18 cellular contexts compared by ENCODE assay signal in the genomic region with DNA sequence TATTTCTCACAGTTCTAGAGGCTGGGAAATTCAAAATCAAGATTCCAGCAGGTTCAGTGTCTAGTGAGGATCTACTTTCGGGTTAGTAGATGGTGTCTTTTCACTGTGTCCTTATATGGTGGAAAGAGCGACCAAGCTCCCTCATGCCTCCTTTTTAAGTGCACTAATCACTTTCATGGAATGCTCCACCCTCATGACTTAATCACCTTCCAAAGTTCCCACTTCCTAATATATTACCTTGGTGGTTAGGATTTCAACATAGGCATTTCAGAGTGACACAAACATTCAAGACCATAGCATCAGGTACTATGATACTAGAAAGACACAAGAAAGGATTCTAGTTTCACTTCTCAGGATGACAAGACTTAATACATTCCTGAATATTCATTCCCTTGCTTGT.
DNase-seq lines count a peak whose midpoint lies in the region; ATAC-seq, FAIRE-seq and TF ChIP-seq lines count a peak whose summit lies in the region.
"Had no signal": no experiment of that assay in that cellular context is flagged by ENCODE, and none has a peak within 500 bp of the region (broad histone marks: within the 10 kb centered on the region; RNA-seq: fewer than 3 reads in every experiment).

No MANE protein-coding gene starts in this region.

- no peaks in the 10 kb centered on the region for H3K36me3 ChIP-seq in keratinocyte (ENCODE audit: control insufficient read depth in 2 of 2, extremely low read depth in 1 of 2, insufficient read depth in 2 of 2, low read length in 2 of 2)
- H3K36me3 ChIP-seq in right atrium auricular region: no peaks in the 10 kb centered on the region
- H3K36me3 ChIP-seq: HAP-1, Peyer's patch had no signal

- H3K9me1 ChIP-seq in keratinocyte (ENCODE audit: control insufficient read depth, extremely low read depth, insufficient read depth, low read length): no peaks in the 10 kb centered on the region

- H3K4me1 ChIP-seq in keratinocyte (ENCODE audit: control insufficient read depth, extremely low read depth, insufficient read depth, low read length): peaks cover 9% of the 10 kb centered on the region
- no peaks in the 10 kb centered on the region for H3K4me1 ChIP-seq in right atrium auricular region
- H3K4me1 ChIP-seq: Peyer's patch had no signal

- H3K27ac ChIP-seq in keratinocyte (ENCODE audit: control insufficient read depth, insufficient read depth, low read length): no peak overlapping the region
- no peak overlapping the region for H3K27ac ChIP-seq in right atrium auricular region
- H3K27ac ChIP-seq: HL-60, Peyer's patch had no signal

- peak; percentile 26 for FAIRE-seq in keratinocyte (lab: Jason Lieb, UNC)
- FAIRE-seq: GM19239 had no signal

- dilution Hi-C loops in keratinocyte (cut with MboI; ENCODE audit: extremely low pct_ligation_motif_present, low sequenced_read_pairs): no loop called here

- H3K79me2 ChIP-seq in keratinocyte (ENCODE audit: control insufficient read depth, insufficient read depth, low read length): no peaks in the 10 kb centered on the region

- no peak for ATAC-seq in GM21717 (IDR thresholded peaks at IDR 0.05; ENCODE audit: unreplicated experiment)
- ATAC-seq: SK-N-SH treated with all-trans-retinoic acid at 6 μM for 48 hours had no signal

- TF ChIP-seq CTCF in keratinocyte (optimal IDR thresholded peaks at IDR 0.05 in 1 of 3, IDR thresholded peaks at IDR 0.05 in 1 of 3, conservative IDR thresholded peaks at IDR 0.05 in 1 of 3; ENCODE audit: extremely low read depth in 1 of 3, insufficient read depth in 2 of 3, low read length in 3 of 3) (no peak), right atrium auricular region (IDR thresholded peaks at IDR 0.05) (no peak)

- no peak overlapping the region for H2AFZ ChIP-seq in keratinocyte (ENCODE audit: control insufficient read depth, low read length)

- no peaks in the 10 kb centered on the region for H3K27me3 ChIP-seq in keratinocyte (ENCODE audit: control insufficient read depth, extremely low read depth, insufficient read depth, low read length)
- H3K27me3 ChIP-seq in right atrium auricular region: no peaks in the 10 kb centered on the region
- H3K27me3 ChIP-seq: Peyer's patch had no signal

- H3K9ac ChIP-seq in keratinocyte (ENCODE audit: control insufficient read depth, extremely low read depth, insufficient read depth, low read length): no peak overlapping the region

- peaks cover 13% of the 10 kb centered on the region for H3K9me3 ChIP-seq in keratinocyte (ENCODE audit: control insufficient read depth, low read depth, low read length)
- H3K9me3 ChIP-seq in right atrium auricular region: peaks cover 0 to 11% of the 10 kb centered on the region in 2 donors

- no peaks in the 10 kb centered on the region for H4K20me1 ChIP-seq in keratinocyte (ENCODE audit: control insufficient read depth, extremely low read depth, insufficient read depth, low read length)

- DNase-seq in HT1080 (ENCODE audit: low read depth): peak; percentile 32
- DNase-seq in SW480 (ENCODE audit: low spot score): peak; percentile 88
- DNase-seq in keratinocyte (ENCODE audit: low read depth, low spot score): peak; percentile 60
- DNase-seq in NCI-H1417 treated with DMSO at 0.1 percent for 48 hours (lab: John Stamatoyannopoulos, UW): no peak
- DNase-seq in right atrium auricular region (ENCODE audit: low spot score): no peak
- DNase-seq in stimulated activated CD8-positive, alpha-beta memory T cell treated with anti-CD3 and anti-CD28 coated beads, Interleukin-4, amount 100 ng/mL, for 48 hours: no peak
- DNase-seq: CD4-positive, alpha-beta memory T cell; DMS79; NCI-H1436; NCI-H2029 treated with DMSO at 0.1 percent for 48 hours; NCI-H82; Peyer's patch; SHP77 had no signal

- H3K4me3 ChIP-seq in keratinocyte (ENCODE audit: control insufficient read depth in 2 of 3, extremely low read depth in 1 of 3, insufficient read depth in 2 of 3, low read depth in 1 of 3, low read length in 3 of 3) (no peak overlapping the region), right atrium auricular region (no peak overlapping the region)
- H3K4me3 ChIP-seq: HAP-1, Peyer's patch had no signal

- no peak overlapping the region for H3K4me2 ChIP-seq in keratinocyte (ENCODE audit: control insufficient read depth, extremely low read depth, insufficient read depth, low read depth, low read length)

Comparison
In these comparisons a context has a peak if more than half of its experiments do, and no peak if none do; other contexts are left out.
1. DNase-seq: peak in HT1080 (single experiment), SW480 (single experiment) and keratinocyte (single experiment); none in NCI-H1417 treated with DMSO at 0.1 percent for 48 hours (single experiment), right atrium auricular region (single experiment) and stimulated activated CD8-positive, alpha-beta memory T cell treated with anti-CD3 and anti-CD28 coated beads, Interleukin-4, amount 100 ng/mL, for 48 hours (single experiment).